1 cellular context compared by ENCODE assay signal in genomic region chr1:18998016-18998724, GRCh38.
TF ChIP-seq lines count a peak whose summit lies in the region.

No MANE protein-coding gene starts in this region.

TF ChIP-seq in HepG2, 621 proteins besides CTCF, POLR2A, EP300 and RAD21 (continued from another document):
- TF ChIP-seq SYNCRIP (IDR thresholded peaks at IDR 0.05; ENCODE audit: insufficient read depth, low read depth, low read length) (no peak), SETDB1 (CRISPR knock-in tag; IDR thresholded peaks at IDR 0.05; ENCODE audit: borderline replicate concordance) (no peak), ZNF800 (CRISPR knock-in tag; IDR thresholded peaks at IDR 0.05) (no peak), RARG (CRISPR knock-in tag; IDR thresholded peaks at IDR 0.05; ENCODE audit: low read depth) (no peak)
- TF ChIP-seq, protein P1, sequence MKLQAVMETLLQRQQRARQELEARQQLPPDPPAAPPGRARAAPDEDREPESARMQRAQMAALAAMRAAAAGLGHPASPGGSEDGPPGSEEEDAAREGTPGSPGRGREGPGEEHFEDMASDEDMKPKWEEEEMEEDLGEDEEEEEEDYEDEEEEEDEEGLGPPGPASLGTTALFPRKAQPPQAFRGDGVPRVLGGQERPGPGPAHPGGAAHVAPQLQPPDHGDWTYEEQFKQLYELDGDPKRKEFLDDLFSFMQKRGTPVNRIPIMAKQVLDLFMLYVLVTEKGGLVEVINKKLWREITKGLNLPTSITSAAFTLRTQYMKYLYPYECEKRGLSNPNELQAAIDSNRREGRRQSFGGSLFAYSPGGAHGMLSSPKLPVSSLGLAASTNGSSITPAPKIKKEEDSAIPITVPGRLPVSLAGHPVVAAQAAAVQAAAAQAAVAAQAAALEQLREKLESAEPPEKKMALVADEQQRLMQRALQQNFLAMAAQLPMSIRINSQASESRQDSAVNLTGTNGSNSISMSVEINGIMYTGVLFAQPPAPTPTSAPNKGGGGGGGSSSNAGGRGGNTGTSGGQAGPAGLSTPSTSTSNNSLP (IDR thresholded peaks at IDR 0.05; ENCODE audit: low read depth, low read length), result no peak
